ENCODE assay signal across 1 cellular context in genomic region chr16:74726056-74726455, GRCh38.
TF ChIP-seq lines count a peak whose summit lies in the region.

No MANE protein-coding gene starts in this region.

TF ChIP-seq in IMR-90, 13 proteins besides CTCF, POLR2A, EP300 and RAD21:
- TF ChIP-seq NFE2L2 (IDR thresholded peaks at IDR 0.05; ENCODE audit: low read depth, low read length) (no peak), SMC3 (IDR thresholded peaks at IDR 0.05; ENCODE audit: low read depth, low read length) (no peak), CHD1 (IDR thresholded peaks at IDR 0.05; ENCODE audit: low read depth, low read length) (no peak)
TF ChIP-seq in IMR-90: peak in this region for 0.
